In genomic region chr15:38750816-38751215, GRCh38 we compare ENCODE assay signal across 31 cellular contexts.
DNase-seq lines count a peak whose midpoint lies in the region; FAIRE-seq and TF ChIP-seq lines count a peak whose summit lies in the region.
"Had no signal": no experiment of that assay in that cellular context is flagged by ENCODE, and none has a peak within 500 bp of the region (broad histone marks: within the 10 kb centered on the region; RNA-seq: fewer than 3 reads in every experiment).

No MANE protein-coding gene starts in this region.

- H3K9ac ChIP-seq in kidney (ENCODE audit: low read length in 2 of 2): no peak overlapping the region
- H3K9ac ChIP-seq: BLaER1 treated with 17β-estradiol and CSF1 and Interleukin-3, amounts not matched to agents 10 nM and 100 nM; neural progenitor cell; parathyroid adenoma had no signal

- H3K9me3 ChIP-seq in kidney (ENCODE audit: control insufficient read depth in 1 of 2, low read length in 2 of 2): no peaks in the 10 kb centered on the region
- H3K9me3 ChIP-seq: ascending aorta; BLaER1 treated with 17β-estradiol and CSF1 and Interleukin-3, amounts not matched to agents 10 nM and 100 nM; gastrocnemius medialis; spleen had no signal

- intact Hi-C loops in cardiac septum (cut with DNase I) (no loop called here), kidney (cut with DNase I) (no loop called here)

- H3K36me3 ChIP-seq in kidney (ENCODE audit: control insufficient read depth in 1 of 2, insufficient read depth in 2 of 2, low read length in 2 of 2): no peaks in the 10 kb centered on the region
- H3K36me3 ChIP-seq: ascending aorta; BLaER1 treated with 17β-estradiol and CSF1 and Interleukin-3, amounts not matched to agents 10 nM and 100 nM; gastrocnemius medialis; neural progenitor cell; spleen had no signal

- no peak overlapping the region for H3K27ac ChIP-seq in kidney (ENCODE audit: low read depth in 2 of 2, low read length in 2 of 2)
- H3K27ac ChIP-seq: ascending aorta; BLaER1 treated with 17β-estradiol and CSF1 and Interleukin-3, amounts not matched to agents 10 nM and 100 nM; gastrocnemius medialis; neural progenitor cell; parathyroid adenoma; spleen; VCaP had no signal

- DNase-seq in DMS79 (lab: John Stamatoyannopoulos, UW) (peak; percentile 64), NCI-H187 (lab: John Stamatoyannopoulos, UW) (peak; percentile 72 to 77), NCI-H510A treated with DMSO at 0.1 percent for 48 hours (lab: John Stamatoyannopoulos, UW) (peak; percentile 66), kidney tubule cell (ENCODE audit: low spot score) (peak; percentile 3), cardiac septum (ENCODE audit: low spot score) (no peak), kidney (no peak), SW480 (ENCODE audit: low spot score) (no peak)
- DNase-seq in activated CD4-positive, alpha-beta T cell treated with anti-CD3 and anti-CD28 coated beads, Interleukin-2, amount 50 U/mL, for 4 hours: no peak
- DNase-seq: activated CD4-positive, alpha-beta T cell treated with anti-CD3 and anti-CD28 coated beads for 4 hours; activated gamma-delta T cell; activated naive CD8-positive, alpha-beta T cell treated with anti-CD3 and anti-CD28 coated beads, Interleukin-2, amount 10 ng/mL, durations not matched to agents 7 days and 5 days; activated T-cell treated with anti-CD3 and anti-CD28 coated beads, Interleukin-2, amount 50 U/mL, for 1 hour; COR-L47; dermis blood vessel endothelial cell; gastrocnemius medialis; GOT3; HFFc6; left colon; NCI-H1436; NCI-H2227 treated with DMSO at 0.1 percent for 48 hours; right cardiac atrium; spleen; stimulated activated CD4-positive, alpha-beta T cell treated with anti-CD3 and anti-CD28 coated beads, Interleukin-2, amount 100 ng/mL, for 48 hours; substantia nigra had no signal

- FAIRE-seq in kidney (lab: Jason Lieb, UNC): no peak
- FAIRE-seq: endometrium, GM12892 had no signal

- H3K4me1 ChIP-seq in kidney (ENCODE audit: control insufficient read depth in 1 of 2, insufficient read depth in 1 of 2, low read depth in 1 of 2, low read length in 2 of 2): no peaks in the 10 kb centered on the region
- H3K4me1 ChIP-seq: ascending aorta, gastrocnemius medialis, neural progenitor cell, parathyroid adenoma, spleen had no signal

- TF ChIP-seq CTCF in kidney (IDR thresholded peaks at IDR 0.05; ENCODE audit: borderline replicate concordance, extremely low read depth, insufficient read depth): no peak

- H3K4me3 ChIP-seq in kidney (ENCODE audit: low read length in 2 of 2): no peak overlapping the region
- H3K4me3 ChIP-seq: ascending aorta; BLaER1 treated with 17β-estradiol and CSF1 and Interleukin-3, amounts not matched to agents 10 nM and 100 nM; gastrocnemius medialis; neural progenitor cell; spleen had no signal

Comparison
In these comparisons a context has a peak if more than half of its experiments do, and no peak if none do; other contexts are left out.
1. DNase-seq: peak in DMS79 (single experiment), NCI-H187 (2 of 2), NCI-H510A treated with DMSO at 0.1 percent for 48 hours (single experiment) and kidney tubule cell (single experiment); none in cardiac septum (single experiment), activated CD4-positive, alpha-beta T cell treated with anti-CD3 and anti-CD28 coated beads, Interleukin-2, amount 50 U/mL, for 4 hours (0 of 2), kidney (single experiment) and SW480 (single experiment).